22 cellular contexts compared by ENCODE assay signal in genomic region chr2:222797871-222798270, GRCh38.
DNase-seq lines count a peak whose midpoint lies in the region; ATAC-seq, FAIRE-seq and TF ChIP-seq lines count a peak whose summit lies in the region.
"Had no signal": no experiment of that assay in that cellular context is flagged by ENCODE, and none has a peak within 500 bp of the region (broad histone marks: within the 10 kb centered on the region; RNA-seq: fewer than 3 reads in every experiment).

No MANE protein-coding gene starts in this region.

- peaks cover 17% of the 10 kb centered on the region for H3K4me1 Mint-ChIP-seq in GM23338
- H3K4me1 Mint-ChIP-seq: T-cell had no signal

- POLR2A ChIA-PET in K562 (lab: Yijun Ruan, JAX) = no interaction called here

- H3K9me1 ChIP-seq in K562 (ENCODE audit: control insufficient read depth, insufficient read depth, low read length) = no peaks in the 10 kb centered on the region

- no peaks in the 10 kb centered on the region for H3K9me2 ChIP-seq in GM23338 (ENCODE audit: insufficient read depth)

- WGBS in K562 (ENCODE audit: insufficient coverage, low coverage, missing lambda C conversion rate) = 28% methylated on average over 3 of the region's 3 CpGs
- 57 to 67% methylated on average over 3 of the region's 3 CpGs for WGBS in upper lobe of left lung, 2 donors

- H3K4me1 ChIP-seq in K562 (replicated peaks in 1 of 2; ENCODE audit: control insufficient read depth in 2 of 2, insufficient read depth in 2 of 2, low read length in 2 of 2) (peaks cover 0 to 6% of the 10 kb centered on the region in 2 experiments; a peak in 4 of 5 replicates), upper lobe of left lung (peaks cover 24 to 36% (median 31%) of the 10 kb centered on the region in 4 donors), kidney (ENCODE audit: control insufficient read depth in 1 of 2, insufficient read depth in 1 of 2, low read depth in 1 of 2, low read length in 2 of 2) (peaks cover 2 to 4% of the 10 kb centered on the region in 2 donors), GM23338 (ENCODE audit: insufficient read depth) (peaks cover 12% of the 10 kb centered on the region)

- no peaks in the 10 kb centered on the region for H3K9me3 ChIP-seq in K562 (replicated peaks; ENCODE audit: control insufficient read depth, insufficient read depth, low read depth, low read length)
- H3K9me3 ChIP-seq in upper lobe of left lung = no peaks in the 10 kb centered on the region
- no peaks in the 10 kb centered on the region for H3K9me3 ChIP-seq in kidney (ENCODE audit: control insufficient read depth in 1 of 2, low read length in 2 of 2)
- H3K9me3 ChIP-seq: adrenal gland, esophagus squamous epithelium, HAP-1, psoas muscle had no signal

- no peaks in the 10 kb centered on the region for H3F3A ChIP-seq in GM23338 (replicated peaks; ENCODE audit: low read depth)

- no peaks in the 10 kb centered on the region for H3K36me3 ChIP-seq in K562 (ENCODE audit: control insufficient read depth, insufficient read depth, low read length)
- no peaks in the 10 kb centered on the region for H3K36me3 ChIP-seq in upper lobe of left lung
- no peaks in the 10 kb centered on the region for H3K36me3 ChIP-seq in kidney (ENCODE audit: control insufficient read depth in 1 of 2, insufficient read depth in 2 of 2, low read length in 2 of 2)
- no peaks in the 10 kb centered on the region for H3K36me3 ChIP-seq in GM23338 (ENCODE audit: insufficient read depth)
- H3K36me3 ChIP-seq: adrenal gland, esophagus squamous epithelium, HAP-1 had no signal

- no peak overlapping the region for H2AFZ ChIP-seq in K562 (ENCODE audit: low read depth, low read length)
- no peak overlapping the region for H2AFZ ChIP-seq in GM23338

- H3K4me2 ChIP-seq in K562 (ENCODE audit: insufficient read depth, low read length) (no peak overlapping the region), GM23338 (no peak overlapping the region)

- H3K4me3 Mint-ChIP-seq in GM23338 = no peak overlapping the region
- H3K4me3 Mint-ChIP-seq: CD8-positive, alpha-beta T cell; T-cell; WTC11 had no signal

- ATAC-seq in activated naive CD4-positive, alpha-beta T cell treated with anti-CD3 and anti-CD28 coated beads, Interleukin-2, amount 50 U/mL, for 72 hours = peak; percentile 65 to 90
- ATAC-seq in K562 (no peak), upper lobe of left lung (ENCODE audit: low FRiP score in 2 of 2) (peak in 1 of 2 donors; percentile 38), GM23338 (no peak)
- ATAC-seq: CD8-positive, alpha-beta T cell; T-cell had no signal

- H3K36me3 Mint-ChIP-seq in activated naive CD4-positive, alpha-beta T cell treated with anti-CD3 and anti-CD28 coated beads, Interleukin-2, amount 50 U/mL, for 72 hours = no peaks in the 10 kb centered on the region
- no peaks in the 10 kb centered on the region for H3K36me3 Mint-ChIP-seq in GM23338 (ENCODE audit: low read depth)
- H3K36me3 Mint-ChIP-seq: CD8-positive, alpha-beta T cell; T-cell; WTC11 had no signal

- H3K4me3 ChIP-seq in K562 = no peak overlapping the region
- H3K4me3 ChIP-seq in upper lobe of left lung = no peak overlapping the region
- H3K4me3 ChIP-seq in kidney (ENCODE audit: low read length in 2 of 2) = no peak overlapping the region
- H3K4me3 ChIP-seq in GM23338 = no peak overlapping the region
- H3K4me3 ChIP-seq: adrenal gland, esophagus squamous epithelium, HAP-1, psoas muscle had no signal

- in situ Hi-C loops in K562 (cut with MboI) = no loop called here

- TF ChIP-seq EP300 in K562 (IDR thresholded peaks at IDR 0.05; ENCODE audit: low read length) (no peak), upper lobe of left lung (IDR thresholded peaks at IDR 0.05) (peak in 1 of 4 donors; percentile 10)

- H4K20me1 ChIP-seq in K562 (replicated peaks; ENCODE audit: control insufficient read depth, insufficient read depth, low read length) = no peaks in the 10 kb centered on the region
- H4K20me1 ChIP-seq in GM23338 (replicated peaks; ENCODE audit: insufficient read depth) = no peaks in the 10 kb centered on the region

- intact Hi-C loops in K562 (cut with micrococcal nuclease) (loop anchor here (5.0 kb wide), 2 partner anchors 91 to 104 kb away; no protein-coding TSS in a partner anchor), kidney (cut with DNase I) (no loop called here)

- no peak for DNase-seq in activated naive CD4-positive, alpha-beta T cell treated with anti-CD3 and anti-CD28 coated beads, Interleukin-2, amount 50 U/mL, for 72 hours (ENCODE audit: low spot score in 2 of 2)
- no peak for DNase-seq in activated naive CD4-positive, alpha-beta T cell treated with Interleukin-2 at 50 U/mL for 16 hours
- DNase-seq in NOMO-1 (lab: John Stamatoyannopoulos, UW; ENCODE audit: unreplicated experiment in 2 of 2) (peak; percentile 4 to 93), K562 (ENCODE audit: extremely low read depth in 1 of 4, low spot score in 3 of 4) (no peak), upper lobe of left lung (no peak), kidney (no peak), putamen (ENCODE audit: low spot score) (no peak), GM23338 (ENCODE audit: low spot score) (no peak)
- DNase-seq: CD8-positive, alpha-beta T cell; effector CD8-positive, alpha-beta T cell; esophagus squamous epithelium; NCI-H1048; NCI-H2029 treated with DMSO at 0.1 percent for 48 hours; psoas muscle; SHP77; stimulated activated CD4-positive, alpha-beta T cell treated with anti-CD3 and anti-CD28 coated beads, Interleukin-4, amount 100 ng/mL, for 1 hour; T-cell had no signal

- no peak for TF ChIP-seq RAD21 in K562 (CRISPR knock-in tag; conservative IDR thresholded peaks at IDR 0.05 in 1 of 2, IDR thresholded peaks at IDR 0.05 in 1 of 2)

- BruUV-seq in K562 (replicated peaks; lab: Mats Ljungman, UMichigan) = no TSS peak

- H3K9me3 Mint-ChIP-seq in activated naive CD4-positive, alpha-beta T cell treated with anti-CD3 and anti-CD28 coated beads, Interleukin-2, amount 50 U/mL, for 72 hours = no peaks in the 10 kb centered on the region
- H3K9me3 Mint-ChIP-seq in GM23338 = no peaks in the 10 kb centered on the region
- H3K9me3 Mint-ChIP-seq: CD8-positive, alpha-beta T cell; T-cell; WTC11 had no signal

- H3K27ac ChIP-seq in K562 (ENCODE audit: extremely low read depth, low read depth, low read length) = no peak overlapping the region
- peak overlapping the region in 3 of 4 donors; percentile 54 to 78 (median 55) for H3K27ac ChIP-seq in upper lobe of left lung
- H3K27ac ChIP-seq in kidney (ENCODE audit: low read depth in 2 of 2, low read length in 2 of 2) = no peak overlapping the region
- H3K27ac ChIP-seq in GM23338 (ENCODE audit: low read depth) = no peak overlapping the region
- H3K27ac ChIP-seq: adrenal gland, HL-60, psoas muscle had no signal

- CTCF ChIA-PET in K562 (lab: Yijun Ruan, JAX; ENCODE audit: low intra/inter-chr PET ratio) = no interaction called here

- H3K79me2 ChIP-seq in K562 (ENCODE audit: control insufficient read depth, insufficient read depth, low read length) = no peaks in the 10 kb centered on the region
- no peaks in the 10 kb centered on the region for H3K79me2 ChIP-seq in GM23338 (replicated peaks; ENCODE audit: insufficient read depth)

- no peaks in the 10 kb centered on the region for H3K27me3 ChIP-seq in K562 (ENCODE audit: control insufficient read depth in 2 of 2, insufficient read depth in 2 of 2, low read length in 2 of 2)
- no peaks in the 10 kb centered on the region for H3K27me3 ChIP-seq in upper lobe of left lung
- no peaks in the 10 kb centered on the region for H3K27me3 ChIP-seq in GM23338 (ENCODE audit: insufficient read depth)
- H3K27me3 ChIP-seq: adrenal gland, esophagus squamous epithelium had no signal

- peaks cover 4% of the 10 kb centered on the region for H3K27me3 Mint-ChIP-seq in GM23338 (ENCODE audit: insufficient read depth, low read depth, poor library complexity)
- H3K27me3 Mint-ChIP-seq: T-cell had no signal

- H3K9ac ChIP-seq in K562 (ENCODE audit: insufficient read depth in 1 of 2, low read depth in 2 of 2, low read length in 2 of 2) = no peak overlapping the region
- no peak overlapping the region for H3K9ac ChIP-seq in kidney (ENCODE audit: low read length in 2 of 2)

- no peak overlapping the region for H3K27ac Mint-ChIP-seq in activated naive CD4-positive, alpha-beta T cell treated with anti-CD3 and anti-CD28 coated beads, Interleukin-2, amount 50 U/mL, for 72 hours
- no peak overlapping the region for H3K27ac Mint-ChIP-seq in GM23338
- H3K27ac Mint-ChIP-seq: CD8-positive, alpha-beta T cell; T-cell; WTC11 had no signal

- FAIRE-seq in K562 (lab: Jason Lieb, UNC) (no peak), kidney (lab: Jason Lieb, UNC) (no peak)
- FAIRE-seq: small intestine had no signal

- no peak for TF ChIP-seq POLR2A in K562 (conservative IDR thresholded peaks at IDR 0.05)
- TF ChIP-seq POLR2A in upper lobe of left lung (IDR thresholded peaks at IDR 0.05) = no peak

- TF ChIP-seq CTCF in K562 (IDR thresholded peaks at IDR 0.05 in 2 of 3, conservative IDR thresholded peaks at IDR 0.05 in 1 of 3; ENCODE audit: insufficient read depth in 2 of 3, low read depth in 1 of 3, low read length in 3 of 3) = no peak
- TF ChIP-seq CTCF in upper lobe of left lung (IDR thresholded peaks at IDR 0.05) = no peak
- TF ChIP-seq CTCF in kidney (IDR thresholded peaks at IDR 0.05; ENCODE audit: borderline replicate concordance, extremely low read depth, insufficient read depth) = no peak
- no peak for TF ChIP-seq CTCF in GM23338 (conservative IDR thresholded peaks at IDR 0.05; ENCODE audit: low read depth in 2 of 2)

TF ChIP-seq in K562, 482 proteins besides CTCF, POLR2A, EP300 and RAD21 (continues in another document):
- TF ChIP-seq PHF21A (IDR thresholded peaks at IDR 0.05; ENCODE audit: borderline replicate concordance, low read depth) = no peak
- no peak for TF ChIP-seq ZNF24 (IDR thresholded peaks at IDR 0.05)
- TF ChIP-seq POLR2H (tag; IDR thresholded peaks at IDR 0.05; ENCODE audit: low read depth) = 0 out of 2 replicates have a peak, but pooled peaks have one; percentile 37
- TF ChIP-seq FIP1L1 (IDR thresholded peaks at IDR 0.05; ENCODE audit: low read depth, low read length, poor library complexity, severe bottlenecking) = no peak
- peak; percentile 96 for TF ChIP-seq MEIS2 (IDR thresholded peaks at IDR 0.05; ENCODE audit: partially characterized antibody)
- peak; percentile 94 for TF ChIP-seq MECOM (CRISPR knock-in tag; IDR thresholded peaks at IDR 0.05)
- TF ChIP-seq ARID1B (IDR thresholded peaks at IDR 0.05) = peak; percentile 19; the same call in 1 of the 2 replicates
- TF ChIP-seq U2AF2 (optimal IDR thresholded peaks at IDR 0.05; ENCODE audit: low read depth, low read length) = no peak

TF ChIP-seq in GM23338, 12 proteins besides CTCF, POLR2A, EP300 and RAD21 (continues in another document):
- no peak for TF ChIP-seq ZNF331 (CRISPR knock-in tag; IDR thresholded peaks at IDR 0.05; ENCODE audit: low read depth)
- TF ChIP-seq STAT1 (IDR thresholded peaks at IDR 0.05; ENCODE audit: unreplicated experiment) = no peak
- no peak for TF ChIP-seq JUNB (IDR thresholded peaks at IDR 0.05; ENCODE audit: unreplicated experiment)

Comparison
In these comparisons a context has a peak if more than half of its experiments do, and no peak if none do; other contexts are left out.
1. ATAC-seq: peak in activated naive CD4-positive, alpha-beta T cell treated with anti-CD3 and anti-CD28 coated beads, Interleukin-2, amount 50 U/mL, for 72 hours (2 of 2); none in K562 (single experiment) and GM23338 (single experiment).
2. DNase-seq: peak in NOMO-1 (2 of 2); none in activated naive CD4-positive, alpha-beta T cell treated with anti-CD3 and anti-CD28 coated beads, Interleukin-2, amount 50 U/mL, for 72 hours (0 of 2), activated naive CD4-positive, alpha-beta T cell treated with Interleukin-2 at 50 U/mL for 16 hours (single experiment), K562 (0 of 4), upper lobe of left lung (0 of 2), kidney (single experiment), putamen (single experiment) and GM23338 (single experiment).
3. H3K27ac ChIP-seq: peak in upper lobe of left lung (3 of 4); none in K562 (single experiment), kidney (0 of 2) and GM23338 (single experiment).